In the genomic region with DNA sequence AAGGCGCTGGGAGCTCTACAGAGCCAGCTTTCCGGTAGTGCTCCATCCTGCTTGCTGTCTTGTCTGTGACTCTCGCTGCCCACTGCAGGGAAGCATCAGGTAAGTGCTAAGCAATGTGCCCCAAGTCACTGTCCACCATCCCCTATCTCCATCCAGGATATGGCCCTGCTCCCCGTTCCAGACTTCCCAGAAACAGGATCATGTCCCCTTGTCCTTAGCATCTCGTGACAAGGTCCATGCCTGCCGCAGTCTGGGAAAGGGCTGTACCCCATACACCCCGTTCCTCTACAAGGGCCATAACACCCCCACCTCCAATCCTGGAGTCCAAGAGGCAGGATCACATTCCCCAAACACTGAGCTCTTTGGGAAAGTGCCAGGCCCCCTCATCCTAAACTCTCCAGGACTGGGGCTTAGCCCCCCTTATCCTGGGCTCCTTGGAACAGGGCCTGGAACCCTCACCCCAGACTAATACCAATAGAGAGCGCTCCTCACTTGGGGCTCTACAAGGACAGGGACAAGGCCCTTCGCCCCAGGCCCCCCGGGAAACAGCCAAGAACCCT, we compare ENCODE assay signal across 6 cellular contexts. TPM values are rescaled to one million over a fixed set of nuclear protein-coding genes. Genes with fewer than 3 reads are reported as not detected.
DNase-seq lines count a peak whose midpoint lies in the region; ATAC-seq and TF ChIP-seq lines count a peak whose summit lies in the region.

No MANE protein-coding gene starts in this region.

- DNase-seq in kidney epithelial cell (ENCODE audit: low read depth) (no peak), NCI-H1930 (lab: John Stamatoyannopoulos, UW) (no peak), HUDEP-2 (lab: John Stamatoyannopoulos, UW; ENCODE audit: unreplicated experiment in 76 of 76) (no peak)
- DNase-seq in effector CD4-positive, alpha-beta T cell, result no peak

- peaks cover 3% of the 10 kb centered on the region for H3K27me3 ChIP-seq in kidney epithelial cell (ENCODE audit: control insufficient read depth, insufficient read depth, low read length)

- peak overlapping the region; percentile 92 for H3K4me3 ChIP-seq in kidney epithelial cell (ENCODE audit: low read depth, low read length)

- H3K36me3 ChIP-seq in kidney epithelial cell (ENCODE audit: control insufficient read depth, insufficient read depth, low read length), result no peaks in the 10 kb centered on the region

- peak overlapping the region; percentile 93 for H3K27ac ChIP-seq in VCaP

- peak; percentile 4 for ATAC-seq in GM19324 (IDR thresholded peaks at IDR 0.05; ENCODE audit: low FRiP score, unreplicated experiment)

- TF ChIP-seq CTCF in VCaP (conservative IDR thresholded peaks at IDR 0.05) (no peak), kidney epithelial cell (IDR thresholded peaks at IDR 0.05; ENCODE audit: insufficient read depth, low read length, poor library complexity, severe bottlenecking) (no peak)

RNA-seq across cellular contexts. Expression of gene RPP25L, which starts 0.6 kb away (rescaled TPM):
- total RNA-seq in kidney epithelial cell, result 31.5 and 34.0 TPM in 2 replicates

RNA-seq across cellular contexts. Expression of gene DCTN3, which starts 9.0 kb away (rescaled TPM):
- 92.7 and 128 TPM in 2 replicates for total RNA-seq in kidney epithelial cell

RNA-seq across cellular contexts. Expression of gene ARID3C, which starts 17.5 kb away (rescaled TPM):
- 0.48 and 1.0 TPM in 2 replicates for total RNA-seq in kidney epithelial cell

RNA-seq across cellular contexts. Expression of gene CNTFR, which starts 21.8 kb away (rescaled TPM):
- total RNA-seq in kidney epithelial cell, result 0.27 and 1.1 TPM in 2 replicates

RNA-seq across cellular contexts. Expression of gene SIGMAR1, which starts 26.3 kb away (rescaled TPM):
- 121 and 129 TPM in 2 replicates for total RNA-seq in kidney epithelial cell
